In the genomic region with DNA sequence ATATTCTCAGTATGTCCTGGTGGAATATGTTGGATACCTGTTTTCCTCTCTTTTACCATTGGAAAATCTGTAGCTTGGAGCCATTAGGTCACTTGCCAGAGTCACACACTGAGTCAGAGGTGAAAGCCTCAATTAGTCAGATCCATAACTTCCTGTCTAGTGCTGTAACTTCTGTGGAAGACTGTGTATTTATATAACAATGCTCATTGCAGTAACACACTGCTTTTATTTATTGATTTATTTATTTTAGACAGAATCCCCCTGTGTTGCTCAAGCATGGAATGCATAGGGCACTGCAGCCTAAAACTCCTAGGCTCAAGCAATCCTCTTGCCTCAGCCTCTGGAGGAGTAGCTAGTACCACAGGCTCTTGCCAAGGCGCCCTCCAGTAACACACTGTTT, we compare ENCODE assay signal across 9 cellular contexts. TPM values are rescaled to one million over a fixed set of nuclear protein-coding genes. Genes with fewer than 3 reads are reported as not detected.
DNase-seq lines count a peak whose midpoint lies in the region; ATAC-seq and TF ChIP-seq lines count a peak whose summit lies in the region.
"Had no signal": no experiment of that assay in that cellular context is flagged by ENCODE, and none has a peak within 500 bp of the region (broad histone marks: within the 10 kb centered on the region; RNA-seq: fewer than 3 reads in every experiment).

No MANE protein-coding gene starts in this region.

- no peaks in the 10 kb centered on the region for H3K27me3 ChIP-seq in right cardiac atrium (ENCODE audit: control insufficient read depth, insufficient read depth)

- 78% methylated on average over 1 of the region's 1 CpG for WGBS in right cardiac atrium

- DNase-seq in DMS 273 (lab: John Stamatoyannopoulos, UW; ENCODE audit: unreplicated experiment) = peak; percentile 12
- DNase-seq in DMS 273 treated with DMSO at 0.1 percent for 48 hours (lab: John Stamatoyannopoulos, UW) = no peak
- DNase-seq in right cardiac atrium = no peak
- no peak for DNase-seq in GM10266 (ENCODE audit: extremely low spot score)

- H3K27me3 Mint-ChIP-seq in stimulated activated naive CD8-positive, alpha-beta T cell treated with anti-CD3 and anti-CD28 coated beads, Interleukin-15, Interleukin-2, amounts not matched to agents 100 ng/mL and 50 ng/mL, for 24 hours = no peaks in the 10 kb centered on the region

- ATAC-seq in right cardiac atrium = peak in 1 of 2 donors; percentile 25
- no peak for ATAC-seq in GM21360 (IDR thresholded peaks at IDR 0.05; ENCODE audit: unreplicated experiment)
- ATAC-seq in GM21825 (IDR thresholded peaks at IDR 0.05; ENCODE audit: unreplicated experiment) = no peak

- H3K36me3 Mint-ChIP-seq in stimulated activated naive CD8-positive, alpha-beta T cell treated with anti-CD3 and anti-CD28 coated beads, Interleukin-15, Interleukin-2, amounts not matched to agents 100 ng/mL and 50 ng/mL, for 24 hours (ENCODE audit: low read depth) = no peaks in the 10 kb centered on the region

- H3K4me1 ChIP-seq in right cardiac atrium (ENCODE audit: control insufficient read depth, insufficient read depth, low read length) = peaks cover 4% of the 10 kb centered on the region

- H3K27ac Mint-ChIP-seq in stimulated activated naive CD8-positive, alpha-beta T cell treated with anti-CD3 and anti-CD28 coated beads, Interleukin-15, Interleukin-2, amounts not matched to agents 100 ng/mL and 50 ng/mL, for 24 hours = no peak overlapping the region

- H3K27ac ChIP-seq in right cardiac atrium (ENCODE audit: low read length) = peak overlapping the region; percentile 51
- H3K27ac ChIP-seq: 22Rv1 had no signal

- intact Hi-C loops in right cardiac atrium (cut with DNase I) = loop anchor here in 1 of 4 donors (10.0 kb wide), 1 partner anchor 45 kb away; no protein-coding TSS in a partner anchor

- H3K9me3 Mint-ChIP-seq in stimulated activated naive CD8-positive, alpha-beta T cell treated with anti-CD3 and anti-CD28 coated beads, Interleukin-15, Interleukin-2, amounts not matched to agents 100 ng/mL and 50 ng/mL, for 24 hours = no peaks in the 10 kb centered on the region

- H3K9me3 ChIP-seq in right cardiac atrium (ENCODE audit: control insufficient read depth, low read length) = no peaks in the 10 kb centered on the region

- H3K4me3 ChIP-seq in WI38 (ENCODE audit: low read depth, low read length) = peak overlapping the region; percentile 85
- H3K4me3 ChIP-seq in right cardiac atrium (ENCODE audit: low read length) = no peak overlapping the region

- peak overlapping the region; percentile 64 for H3K4me3 Mint-ChIP-seq in stimulated activated naive CD8-positive, alpha-beta T cell treated with anti-CD3 and anti-CD28 coated beads, Interleukin-15, Interleukin-2, amounts not matched to agents 100 ng/mL and 50 ng/mL, for 24 hours

- H3K4me1 Mint-ChIP-seq in stimulated activated naive CD8-positive, alpha-beta T cell treated with anti-CD3 and anti-CD28 coated beads, Interleukin-15, Interleukin-2, amounts not matched to agents 100 ng/mL and 50 ng/mL, for 24 hours (ENCODE audit: low read depth) = peaks cover 35% of the 10 kb centered on the region

- no peak for TF ChIP-seq CTCF in WI38 (IDR thresholded peaks at IDR 0.05; ENCODE audit: low read depth, low read length)
- no peak for TF ChIP-seq CTCF in GM10266 (IDR thresholded peaks at IDR 0.05; ENCODE audit: control insufficient read depth, insufficient read depth, low read depth, missing control alignments)

RNA-seq across cellular contexts. Expression of a gene that starts 1.3 kb away (rescaled TPM):
- 10 to 100 TPM; 11.4 to 17.9 (median 13.3) TPM for total RNA-seq in right cardiac atrium
- polyA plus RNA-seq in right cardiac atrium = 4.2 TPM
